ENCODE assay signal across 4 cellular contexts in genomic region chr12:109321294-109321693, GRCh38. TPM values are rescaled to one million over a fixed set of nuclear protein-coding genes. Genes with fewer than 3 reads are reported as not detected.
"Had no signal": no experiment of that assay in that cellular context is flagged by ENCODE, and none has a peak within 500 bp of the region (broad histone marks: within the 10 kb centered on the region; RNA-seq: fewer than 3 reads in every experiment).

No MANE protein-coding gene starts in this region.

RNA-seq across cellular contexts. Expression of gene FOXN4, which starts 12.2 kb away (rescaled TPM):
- total RNA-seq: LHCN-M2, M059J, MCF 10A, NCI-H460 had no signal

RNA-seq across cellular contexts. Expression of gene MYO1H, which starts 26.4 kb away (rescaled TPM):
- total RNA-seq: LHCN-M2, M059J, MCF 10A, NCI-H460 had no signal
